In genomic region chr5:150846651-150847333, GRCh38 we compare ENCODE assay signal across 8 cellular contexts. TPM values are rescaled to one million over a fixed set of nuclear protein-coding genes. Genes with fewer than 3 reads are reported as not detected.
A peak's percentile ranks its signal among the peaks of the same experiment; 100 is the strongest.
DNase-seq lines count a peak whose midpoint lies in the region; ATAC-seq lines count a peak whose summit lies in the region.

No MANE protein-coding gene starts in this region.

- H3K4me3 ChIP-seq in mesendoderm (ENCODE audit: low read length): no peak overlapping the region

- H2BK5ac ChIP-seq in mesendoderm (ENCODE audit: low read length): no peak overlapping the region

- H3K4me1 Mint-ChIP-seq in activated CD4-positive, alpha-beta T cell treated with anti-CD3 and anti-CD28 coated beads, Interleukin-2, amount 10 ng/mL, durations not matched to agents 7 days and 5 days: peaks cover 22% of the 10 kb centered on the region

- H2AK5ac ChIP-seq in mesendoderm (ENCODE audit: low read length): no peak overlapping the region

- no peaks in the 10 kb centered on the region for H3K79me1 ChIP-seq in mesendoderm (ENCODE audit: low read length)

- H3K4me3 Mint-ChIP-seq in activated CD4-positive, alpha-beta T cell treated with anti-CD3 and anti-CD28 coated beads, Interleukin-2, amount 10 ng/mL, durations not matched to agents 7 days and 5 days: peak overlapping the region; percentile 66

- DNase-seq in DMS 273 treated with DMSO at 0.1 percent for 48 hours (lab: John Stamatoyannopoulos, UW) (peak; percentile 63), NCI-H526 treated with DMSO at 0.1 percent for 48 hours (lab: John Stamatoyannopoulos, UW) (peak; percentile 82), mesendoderm (peak; percentile 95)
- DNase-seq in activated CD4-positive, alpha-beta T cell treated with anti-CD3 and anti-CD28 coated beads, Interleukin-2, amount 10 ng/mL, durations not matched to agents 7 days and 5 days: peak; percentile 84
- DNase-seq in effector CD4-positive, alpha-beta T cell: peak; percentile 56
- peak; percentile 26 to 45 for DNase-seq in stimulated activated CD8-positive, alpha-beta memory T cell treated with anti-CD3 and anti-CD28 coated beads, Interleukin-7, amount 100 ng/mL, for 4 hours (ENCODE audit: low read depth in 2 of 2)

- no peak overlapping the region for H3K27ac ChIP-seq in mesendoderm (ENCODE audit: low read depth, low read length)

- H3K4me2 ChIP-seq in mesendoderm (ENCODE audit: low read length): no peak overlapping the region

- no peaks in the 10 kb centered on the region for H3K27me3 ChIP-seq in mesendoderm (ENCODE audit: insufficient read depth, low read length, poor library complexity)

- no peak overlapping the region for H3K18ac ChIP-seq in mesendoderm (ENCODE audit: low read length)

- no CpG with 5 or more reads among the region's 22 CpGs for WGBS in mesendoderm (ENCODE audit: extremely low coverage, insufficient coverage, low lambda C conversion rate)

- H4K5ac ChIP-seq in mesendoderm (ENCODE audit: low read length): no peak overlapping the region

- no peaks in the 10 kb centered on the region for H3K36me3 ChIP-seq in mesendoderm (ENCODE audit: control insufficient read depth, insufficient read depth, low read length)

- H3K9ac ChIP-seq in mesendoderm (ENCODE audit: low read length): no peak overlapping the region

- peak overlapping the region; percentile 89 for H3K27ac Mint-ChIP-seq in activated CD4-positive, alpha-beta T cell treated with anti-CD3 and anti-CD28 coated beads, Interleukin-2, amount 10 ng/mL, durations not matched to agents 7 days and 5 days

- CTCF ChIA-PET in activated CD4-positive, alpha-beta T cell treated with anti-CD3 and anti-CD28 coated beads, Interleukin-2, amount 10 ng/mL, durations not matched to agents 7 days and 5 days (lab: Charles Lee): interaction anchor here (0.6 to 3.3 kb wide), 32 partner anchors 8 to 847 kb away, joined by 3 to 49 read pairs (median 3); partner anchors contain the start of genes RBM22, RPS14 and SMIM3

- peaks cover 9% of the 10 kb centered on the region for H3K36me3 Mint-ChIP-seq in activated CD4-positive, alpha-beta T cell treated with anti-CD3 and anti-CD28 coated beads, Interleukin-2, amount 10 ng/mL, durations not matched to agents 7 days and 5 days (ENCODE audit: low read depth)

- ATAC-seq in GM21360 (IDR thresholded peaks at IDR 0.05; ENCODE audit: unreplicated experiment) (peak; percentile 91), HG03565 (IDR thresholded peaks at IDR 0.05; ENCODE audit: unreplicated experiment) (peak; percentile 86)

- H3K4me1 ChIP-seq in mesendoderm (ENCODE audit: control insufficient read depth, low read depth, low read length): no peaks in the 10 kb centered on the region

- no peak overlapping the region for H4K8ac ChIP-seq in mesendoderm (ENCODE audit: low read depth, low read length)

- H3K4ac ChIP-seq in mesendoderm (ENCODE audit: low read depth, low read length): no peak overlapping the region

- H3K56ac ChIP-seq in mesendoderm (ENCODE audit: low read length): no peak overlapping the region

- H3K79me2 ChIP-seq in mesendoderm (ENCODE audit: control insufficient read depth, insufficient read depth, low read length): no peaks in the 10 kb centered on the region

- no peak overlapping the region for H2BK120ac ChIP-seq in mesendoderm (ENCODE audit: low read depth, low read length)

- H3K23ac ChIP-seq in mesendoderm (ENCODE audit: low read length): no peak overlapping the region

- peaks cover 10% of the 10 kb centered on the region for H3K9me3 Mint-ChIP-seq in activated CD4-positive, alpha-beta T cell treated with anti-CD3 and anti-CD28 coated beads, Interleukin-2, amount 10 ng/mL, durations not matched to agents 7 days and 5 days

- H3K27me3 Mint-ChIP-seq in activated CD4-positive, alpha-beta T cell treated with anti-CD3 and anti-CD28 coated beads, Interleukin-2, amount 10 ng/mL, durations not matched to agents 7 days and 5 days: no peaks in the 10 kb centered on the region

- POLR2A ChIA-PET in activated CD4-positive, alpha-beta T cell treated with anti-CD3 and anti-CD28 coated beads, Interleukin-2, amount 10 ng/mL, durations not matched to agents 7 days and 5 days (lab: Charles Lee): interaction anchor here (0.8 to 2.0 kb wide), 4 partner anchors 57 to 388 kb away, joined by 3 to 10 read pairs (median 5); partner anchors contain the start of gene RBM22

- no peak overlapping the region for H2BK15ac ChIP-seq in mesendoderm (replicated peaks; ENCODE audit: low read depth)

RNA-seq across cellular contexts. Expression of gene IRGM, which starts 0.5 kb away (rescaled TPM):
- 1 to 10 TPM; 1.7 to 2.2 TPM for total RNA-seq in activated CD4-positive, alpha-beta T cell treated with anti-CD3 and anti-CD28 coated beads, Interleukin-2, amount 10 ng/mL, durations not matched to agents 7 days and 5 days
- polyA plus RNA-seq in mesendoderm (2013, experiment 1 of 2): 0.10 TPM
- polyA plus RNA-seq in mesendoderm (2013, experiment 2 of 2): 0.08 TPM

RNA-seq across cellular contexts. Expression of gene ZNF300, which starts 58.0 kb away (rescaled TPM):
- 1 to 10 TPM; 1.9 to 2.2 TPM for total RNA-seq in activated CD4-positive, alpha-beta T cell treated with anti-CD3 and anti-CD28 coated beads, Interleukin-2, amount 10 ng/mL, durations not matched to agents 7 days and 5 days
- 14.0 TPM for polyA plus RNA-seq in mesendoderm (2013, experiment 1 of 2)
- 13.7 TPM for polyA plus RNA-seq in mesendoderm (2013, experiment 2 of 2)

Comparison
In these comparisons a context has a peak if more than half of its experiments do, and no peak if none do; other contexts are left out.
1. DNase-seq: peak in every context shown above with its lines; median percentile 95 in mesendoderm; 84 in activated CD4-positive, alpha-beta T cell treated with anti-CD3 and anti-CD28 coated beads, Interleukin-2, amount 10 ng/mL, durations not matched to agents 7 days and 5 days; 82 in NCI-H526 treated with DMSO at 0.1 percent for 48 hours; 63 in DMS 273 treated with DMSO at 0.1 percent for 48 hours; 56 in effector CD4-positive, alpha-beta T cell; 36 in stimulated activated CD8-positive, alpha-beta memory T cell treated with anti-CD3 and anti-CD28 coated beads, Interleukin-7, amount 100 ng/mL, for 4 hours.